Comparison of ENCODE assay signal across 22 cellular contexts in genomic region chr21:36928960-36929359, GRCh38. TPM values are rescaled to one million over a fixed set of nuclear protein-coding genes. Genes with fewer than 3 reads are reported as not detected.
DNase-seq lines count a peak whose midpoint lies in the region; ATAC-seq and TF ChIP-seq lines count a peak whose summit lies in the region.
"Had no signal": no experiment of that assay in that cellular context is flagged by ENCODE, and none has a peak within 500 bp of the region (broad histone marks: within the 10 kb centered on the region; RNA-seq: fewer than 3 reads in every experiment).

No MANE protein-coding gene starts in this region.

- no peak overlapping the region for H4K12ac ChIP-seq in trophoblast cell (ENCODE audit: low read depth, low read length)

- H3K4me1 ChIP-seq in KMS-11 (ENCODE audit: low read depth, poor library complexity, severe bottlenecking) (peaks cover 20% of the 10 kb centered on the region), RWPE2 (ENCODE audit: insufficient read depth, poor library complexity, severe bottlenecking) (peaks cover 10% of the 10 kb centered on the region), liver (ENCODE audit: control insufficient read depth in 4 of 4, insufficient read depth in 4 of 4, low read length in 3 of 4) (peaks cover 13 to 35% (median 31%) of the 10 kb centered on the region in 4 donors), trophoblast cell (ENCODE audit: control insufficient read depth in 1 of 2, insufficient read depth in 2 of 2, low read length in 2 of 2) (peaks cover 3 to 4% of the 10 kb centered on the region in 2 experiments)

- H3K4me2 ChIP-seq in KMS-11, result peak overlapping the region; percentile 14; the same call in 1 of the 2 replicates
- no peak overlapping the region for H3K4me2 ChIP-seq in trophoblast cell (ENCODE audit: low read length)

- H3K4ac ChIP-seq in trophoblast cell (ENCODE audit: low read depth, low read length), result no peak overlapping the region

- no peak overlapping the region for H2BK120ac ChIP-seq in trophoblast cell (ENCODE audit: insufficient read depth, low read length, poor library complexity)

- H3K9me3 ChIP-seq in RWPE2 (ENCODE audit: severe bottlenecking) (no peaks in the 10 kb centered on the region), liver (ENCODE audit: control insufficient read depth in 4 of 4, low read length in 3 of 4) (no peaks in the 10 kb centered on the region), trophoblast cell (ENCODE audit: insufficient read depth, low read depth, low read length) (no peaks in the 10 kb centered on the region)
- H3K9me3 ChIP-seq: Caco-2 had no signal

- H3K14ac ChIP-seq in trophoblast cell (ENCODE audit: low read length), result no peak overlapping the region

- no peaks in the 10 kb centered on the region for H3K79me1 ChIP-seq in trophoblast cell (ENCODE audit: low read length)

- H4K20me1 ChIP-seq in KMS-11 (ENCODE audit: insufficient read depth), result no peaks in the 10 kb centered on the region

- no peak overlapping the region for H4K91ac ChIP-seq in trophoblast cell (ENCODE audit: low read depth, low read length)

- H2AFZ ChIP-seq in KMS-11 (ENCODE audit: low read depth), result no peak overlapping the region
- no peak overlapping the region for H2AFZ ChIP-seq in trophoblast cell (ENCODE audit: insufficient read depth, low read length, poor library complexity)

- no peak overlapping the region for H3K18ac ChIP-seq in trophoblast cell (ENCODE audit: low read length)

- no peak overlapping the region for H3K9ac ChIP-seq in KMS-11
- no peak overlapping the region for H3K9ac ChIP-seq in liver (ENCODE audit: low read depth in 1 of 2, low read length in 2 of 2)
- H3K9ac ChIP-seq in trophoblast cell (ENCODE audit: low read length), result no peak overlapping the region

- TF ChIP-seq CTCF in KMS-11 (conservative IDR thresholded peaks at IDR 0.05; ENCODE audit: low read depth, low read length), result no peak
- TF ChIP-seq CTCF in RWPE2 (IDR thresholded peaks at IDR 0.05; ENCODE audit: poor library complexity, severe bottlenecking), result no peak
- no peak for TF ChIP-seq CTCF in liver (IDR thresholded peaks at IDR 0.05; ENCODE audit: low read depth, low read length, missing input control)
- no peak for TF ChIP-seq CTCF in GM13977 (IDR thresholded peaks at IDR 0.05; ENCODE audit: extremely low read depth, insufficient read depth, missing control alignments)

- no peak; the same call in 2 of the 3 replicates for ATAC-seq in RWPE2 (ENCODE audit: low read depth)
- no peak for ATAC-seq in HG02759 (IDR thresholded peaks at IDR 0.05; ENCODE audit: unreplicated experiment)
- ATAC-seq: CD8-positive, alpha-beta T cell had no signal

- WGBS in liver, result 34% methylated on average over 5 of the region's 5 CpGs
- WGBS in trophoblast cell (ENCODE audit: extremely low coverage, insufficient coverage, insufficient read length), result no CpG with 5 or more reads among the region's 5 CpGs

- H2AK5ac ChIP-seq in trophoblast cell (ENCODE audit: low read length), result no peak overlapping the region

- no peak overlapping the region for H3K4me3 ChIP-seq in KMS-11 (IDR thresholded peaks at IDR 0.05; ENCODE audit: insufficient read depth, low read depth, low read length)
- H3K4me3 ChIP-seq in RWPE2 (ENCODE audit: severe bottlenecking), result no peak overlapping the region
- no peak overlapping the region for H3K4me3 ChIP-seq in liver (ENCODE audit: low read depth in 1 of 3, low read length in 3 of 3)
- no peak overlapping the region for H3K4me3 ChIP-seq in trophoblast cell (ENCODE audit: low read depth, low read length)

- in situ Hi-C loops in GM13977 (cut with MboI; ENCODE audit: low pct_unique_long_range_greater_than_20kb, low sequenced_read_pairs, unreplicated experiment), result loop anchor here (25.0 kb wide), 1 partner anchor 292 kb away; no protein-coding TSS in a partner anchor

- H3K23ac ChIP-seq in trophoblast cell (ENCODE audit: low read length), result no peak overlapping the region

- peak in 1 of 2 donors; percentile 27 for TF ChIP-seq RAD21 in liver (IDR thresholded peaks at IDR 0.05)

- DNase-seq in RWPE2 (ENCODE audit: low spot score), result no peak
- peak; percentile 71 to 88 for DNase-seq in trophoblast cell
- no peak for DNase-seq in GM13977 (ENCODE audit: low spot score)
- no peak for DNase-seq in NCI-H526 treated with DMSO at 0.1 percent for 48 hours (lab: John Stamatoyannopoulos, UW)
- DNase-seq in MV-4-11 (lab: John Stamatoyannopoulos, UW), result no peak
- DNase-seq: Caco-2; CD8-positive, alpha-beta T cell; DMS 273 treated with DMSO at 0.1 percent for 48 hours; DMS79 treated with DMSO at 0.1 percent for 48 hours; GF-D8; KBM-7; NCI-H1436 treated with DMSO at 0.1 percent for 48 hours; NCI-H1930; NCI-H2107; NCI-H774; NK-92 treated with Interleukin-12 subunit alpha and Interleukin-12 subunit beta, amount 100 ng/mL, for 24 hours; RPMI8226; SHP77 treated with DMSO at 0.1 percent for 48 hours; T-helper 1 cell had no signal

- H3K79me2 ChIP-seq in KMS-11 (ENCODE audit: insufficient read depth, low read depth) (no peaks in the 10 kb centered on the region), trophoblast cell (ENCODE audit: control insufficient read depth, insufficient read depth, low read length, poor library complexity) (no peaks in the 10 kb centered on the region)

- no peak overlapping the region for H4K8ac ChIP-seq in trophoblast cell (ENCODE audit: low read depth, low read length)

- H2BK12ac ChIP-seq in trophoblast cell (ENCODE audit: low read length), result no peak overlapping the region

- no peaks in the 10 kb centered on the region for H3K27me3 ChIP-seq in KMS-11 (ENCODE audit: insufficient read depth, low read depth)
- no peaks in the 10 kb centered on the region for H3K27me3 ChIP-seq in RWPE2 (ENCODE audit: insufficient read depth, poor library complexity, severe bottlenecking)
- H3K27me3 ChIP-seq in liver (ENCODE audit: control insufficient read depth in 4 of 4, insufficient read depth in 4 of 4, low read length in 3 of 4), result no peaks in the 10 kb centered on the region
- H3K27me3 ChIP-seq in trophoblast cell (ENCODE audit: insufficient read depth, low read length), result no peaks in the 10 kb centered on the region

- H3K36me3 ChIP-seq in KMS-11 (ENCODE audit: insufficient read depth) (no peaks in the 10 kb centered on the region; the same call in 1 of the 2 replicates), RWPE2 (ENCODE audit: low read depth) (peaks cover 14% of the 10 kb centered on the region), liver (ENCODE audit: control insufficient read depth in 4 of 4, insufficient read depth in 3 of 4, low read depth in 1 of 4, low read length in 3 of 4) (peaks cover 0 to 4% (median 0%) of the 10 kb centered on the region in 4 donors), trophoblast cell (ENCODE audit: control insufficient read depth in 1 of 2, insufficient read depth in 2 of 2, low read length in 2 of 2) (no peaks in the 10 kb centered on the region)

- no peak overlapping the region for H2BK5ac ChIP-seq in trophoblast cell (ENCODE audit: low read depth, low read length, poor library complexity)

- H3K27ac ChIP-seq in KMS-11, result no peak overlapping the region
- peak overlapping the region; percentile 49 for H3K27ac ChIP-seq in RWPE2 (ENCODE audit: poor library complexity, severe bottlenecking)
- peak overlapping the region; percentile 2 to 67 for H3K27ac ChIP-seq in liver (ENCODE audit: low read depth in 1 of 2, low read length in 2 of 2)
- H3K27ac ChIP-seq in trophoblast cell (ENCODE audit: low read depth, low read length), result no peak overlapping the region

TF ChIP-seq in liver, 16 proteins besides CTCF, POLR2A, EP300 and RAD21 (continues in another document):
- TF ChIP-seq TAF1 (conservative IDR thresholded peaks at IDR 0.05), result no peak
- peak; percentile 33 for TF ChIP-seq YY1 (IDR thresholded peaks at IDR 0.05)
- peak; percentile 89 to 92 for TF ChIP-seq RXRA (IDR thresholded peaks at IDR 0.05)
- no peak for TF ChIP-seq GABPA (IDR thresholded peaks at IDR 0.05 in 1 of 2, conservative IDR thresholded peaks at IDR 0.05 in 1 of 2)
- TF ChIP-seq NR2F2 (IDR thresholded peaks at IDR 0.05), result peak; percentile 87
- TF ChIP-seq SP1 (IDR thresholded peaks at IDR 0.05), result peak; percentile 78
- TF ChIP-seq REST (IDR thresholded peaks at IDR 0.05), result no peak
- TF ChIP-seq MAX (IDR thresholded peaks at IDR 0.05), result peak; percentile 74
- TF ChIP-seq FOXA1 (IDR thresholded peaks at IDR 0.05), result no peak
- peak; percentile 7 for TF ChIP-seq FOXA2 (IDR thresholded peaks at IDR 0.05)
- peak; percentile 98 to 99 for TF ChIP-seq HNF4A (conservative IDR thresholded peaks at IDR 0.05)

RNA-seq across cellular contexts. Expression of gene HLCS, which starts 37.5 kb away (rescaled TPM):
- 10 to 100 TPM in 1 of 2 donors, 1 to 10 TPM in 1; 8.1 to 22.5 TPM for total RNA-seq in liver
- polyA plus RNA-seq in liver, result 1 to 10 TPM; 6.6 to 8.4 TPM
- 6.7 and 7.1 TPM in 2 replicates for polyA plus RNA-seq in trophoblast cell (2013)

Comparison
In these comparisons a context has a peak if more than half of its experiments do, and no peak if none do; other contexts are left out.
1. H3K27ac ChIP-seq: peak in RWPE2 (single experiment) and liver (2 of 2); none in KMS-11 (single experiment) and trophoblast cell (single experiment).
2. DNase-seq: peak in trophoblast cell (2 of 2); none in RWPE2 (single experiment), GM13977 (single experiment), NCI-H526 treated with DMSO at 0.1 percent for 48 hours (single experiment) and MV-4-11 (single experiment).